Comparison of ENCODE assay signal across 18 cellular contexts in genomic region chr15:91553455-91553854, GRCh38.
DNase-seq lines count a peak whose midpoint lies in the region; ATAC-seq, FAIRE-seq and TF ChIP-seq lines count a peak whose summit lies in the region.
"Had no signal": no experiment of that assay in that cellular context is flagged by ENCODE, and none has a peak within 500 bp of the region (broad histone marks: within the 10 kb centered on the region; RNA-seq: fewer than 3 reads in every experiment).

No MANE protein-coding gene starts in this region.

- peaks cover 31% of the 10 kb centered on the region for H3K4me1 Mint-ChIP-seq in brain
- H3K4me1 Mint-ChIP-seq: activated naive CD8-positive, alpha-beta T cell treated with anti-CD3 and anti-CD28 coated beads, Interleukin-2, amount 10 ng/mL, durations not matched to agents 7 days and 5 days; stimulated activated naive B cell treated with anti-CD40 and anti-IgM and Interleukin-4, amounts not matched to agents 10 μg/mL and 1 μg/mL and 100 μg/mL, for 72 hours had no signal

- no peak for FAIRE-seq in GM12892 (lab: Jason Lieb, UNC)

- TF ChIP-seq POLR2A in GM12892 (IDR thresholded peaks at IDR 0.05; ENCODE audit: low read depth, low read length): no peak

- H3K4me3 Mint-ChIP-seq in brain: no peak overlapping the region
- H3K4me3 Mint-ChIP-seq: activated naive CD8-positive, alpha-beta T cell treated with anti-CD3 and anti-CD28 coated beads, Interleukin-2, amount 10 ng/mL, durations not matched to agents 7 days and 5 days; CD8-positive, alpha-beta T cell; stimulated activated naive B cell treated with anti-CD40 and anti-IgM and Interleukin-4, amounts not matched to agents 10 μg/mL and 1 μg/mL and 100 μg/mL, for 72 hours had no signal

- no peaks in the 10 kb centered on the region for H3K36me3 Mint-ChIP-seq in brain
- H3K36me3 Mint-ChIP-seq: activated naive CD8-positive, alpha-beta T cell treated with anti-CD3 and anti-CD28 coated beads, Interleukin-2, amount 10 ng/mL, durations not matched to agents 7 days and 5 days; CD8-positive, alpha-beta T cell; stimulated activated naive B cell treated with anti-CD40 and anti-IgM and Interleukin-4, amounts not matched to agents 10 μg/mL and 1 μg/mL and 100 μg/mL, for 72 hours had no signal

- no peaks in the 10 kb centered on the region for H3K9me3 Mint-ChIP-seq in brain
- H3K9me3 Mint-ChIP-seq: CD8-positive, alpha-beta T cell had no signal

- TF ChIP-seq CTCF in brain (conservative IDR thresholded peaks at IDR 0.05) (no peak), omental fat pad (IDR thresholded peaks at IDR 0.05) (no peak)

- H3K27me3 Mint-ChIP-seq in brain: peaks cover 9% of the 10 kb centered on the region
- H3K27me3 Mint-ChIP-seq: activated naive CD8-positive, alpha-beta T cell treated with anti-CD3 and anti-CD28 coated beads, Interleukin-2, amount 10 ng/mL, durations not matched to agents 7 days and 5 days; stimulated activated naive B cell treated with anti-CD40 and anti-IgM and Interleukin-4, amounts not matched to agents 10 μg/mL and 1 μg/mL and 100 μg/mL, for 72 hours had no signal

- H3K27ac Mint-ChIP-seq in brain: peak overlapping the region in 3 of 5 experiments; percentile 56 to 78 (median 56)
- H3K27ac Mint-ChIP-seq: activated naive CD8-positive, alpha-beta T cell treated with anti-CD3 and anti-CD28 coated beads, Interleukin-2, amount 10 ng/mL, durations not matched to agents 7 days and 5 days; CD8-positive, alpha-beta T cell; stimulated activated naive B cell treated with anti-CD40 and anti-IgM and Interleukin-4, amounts not matched to agents 10 μg/mL and 1 μg/mL and 100 μg/mL, for 72 hours had no signal

- DNase-seq in DMS153 (lab: John Stamatoyannopoulos, UW) (peak; percentile 68), NCI-H1092 (lab: John Stamatoyannopoulos, UW) (peak; percentile 80), NCI-H2107 treated with DMSO at 0.1 percent for 48 hours (lab: John Stamatoyannopoulos, UW; ENCODE audit: unreplicated experiment) (peak; percentile 95), omental fat pad (ENCODE audit: low spot score) (no peak), GM12892 (ENCODE audit: insufficient read length) (no peak)
- DNase-seq: activated CD4-positive, alpha-beta T cell treated with anti-CD3 and anti-CD28 coated beads for 1 hour; activated naive CD8-positive, alpha-beta T cell treated with anti-CD3 and anti-CD28 coated beads, Interleukin-2, amount 10 ng/mL, durations not matched to agents 7 days and 5 days; brain microvascular endothelial cell; CD8-positive, alpha-beta T cell; cortex of kidney; foreskin fibroblast; hippocampal formation; islet precursor cell; stimulated activated naive B cell treated with anti-CD40 and anti-IgM and Interleukin-4, amounts not matched to agents 10 μg/mL and 1 μg/mL and 100 μg/mL, for 72 hours had no signal

- ATAC-seq in omental fat pad (ENCODE audit: low FRiP score) (no peak), HG02840 (IDR thresholded peaks at IDR 0.05; ENCODE audit: low FRiP score, unreplicated experiment) (no peak), HG02798 (IDR thresholded peaks at IDR 0.05; ENCODE audit: poor library complexity, unreplicated experiment) (no peak)
- ATAC-seq: CD8-positive, alpha-beta T cell; sciatic nerve; stimulated activated naive B cell treated with anti-CD40 and anti-IgM and Interleukin-4, amounts not matched to agents 10 μg/mL and 1 μg/mL and 100 μg/mL, for 72 hours had no signal

Comparison
In these comparisons a context has a peak if more than half of its experiments do, and no peak if none do; other contexts are left out.
1. DNase-seq: peak in DMS153 (single experiment), NCI-H1092 (single experiment) and NCI-H2107 treated with DMSO at 0.1 percent for 48 hours (single experiment); none in omental fat pad (single experiment) and GM12892 (single experiment).